In genomic region chr19:35140898-35141626, GRCh38 we compare ENCODE assay signal across 8 cellular contexts. TPM values are rescaled to one million over a fixed set of nuclear protein-coding genes. Genes with fewer than 3 reads are reported as not detected.
DNase-seq lines count a peak whose midpoint lies in the region; ATAC-seq, FAIRE-seq and TF ChIP-seq lines count a peak whose summit lies in the region.

No MANE protein-coding gene starts in this region.

- peak overlapping the region; percentile 61 for H3K4me2 ChIP-seq in neural progenitor cell

- H3K36me3 ChIP-seq in HUES6 (ENCODE audit: control insufficient read depth, insufficient read depth, low read length) = no peaks in the 10 kb centered on the region
- H3K36me3 ChIP-seq in neural progenitor cell = no peaks in the 10 kb centered on the region

- H3K9me3 ChIP-seq in HUES6 (ENCODE audit: control insufficient read depth, insufficient read depth, low read depth, low read length) = no peaks in the 10 kb centered on the region
- no peaks in the 10 kb centered on the region for H3K9me3 ChIP-seq in neural progenitor cell (ENCODE audit: low read depth)

- H3K36me3 Mint-ChIP-seq in neural progenitor cell = no peaks in the 10 kb centered on the region

- DNase-seq in 8988T (peak; percentile 100), GM18507 (ENCODE audit: extremely low spot score, insufficient read length, low read depth) (peak; percentile 99), SIG-M5 (lab: John Stamatoyannopoulos, UW) (peak; percentile 42), foreskin keratinocyte (peak; percentile 61 to 79), neural progenitor cell (ENCODE audit: low spot score) (peak; percentile 96)
- DNase-seq in activated gamma-delta T cell treated with anti-CD3 and anti-CD28 coated beads, Interleukin-2, amount 50 U/mL, for 16 hours (ENCODE audit: low read depth) = peak; percentile 93
- peak; percentile 95 for DNase-seq in stimulated activated naive CD8-positive, alpha-beta T cell treated with anti-CD3 and anti-CD28 coated beads, Interleukin-15, amount 100 ng/mL, for 72 hours

- ATAC-seq in foreskin keratinocyte = peak; percentile 88
- ATAC-seq in stimulated activated naive CD8-positive, alpha-beta T cell treated with anti-CD3 and anti-CD28 coated beads, Interleukin-15, amount 100 ng/mL, for 72 hours = peak; percentile 86

- peaks cover 39% of the 10 kb centered on the region for H3F3A ChIP-seq in neural progenitor cell (ENCODE audit: low read depth)

- H3K27me3 ChIP-seq in HUES6 (ENCODE audit: control insufficient read depth, insufficient read depth, low read length) = peaks cover 26% of the 10 kb centered on the region
- H3K27me3 ChIP-seq in foreskin keratinocyte = peaks cover 30% of the 10 kb centered on the region
- H3K27me3 ChIP-seq in neural progenitor cell = peaks cover 58% of the 10 kb centered on the region

- no peak overlapping the region for H3K27ac ChIP-seq in HUES6 (ENCODE audit: low read depth, low read length)
- no peak overlapping the region for H3K27ac ChIP-seq in foreskin keratinocyte
- no peak overlapping the region for H3K27ac ChIP-seq in neural progenitor cell

- TF ChIP-seq CTCF in foreskin keratinocyte (conservative IDR thresholded peaks at IDR 0.05) (peak; percentile 80), neural progenitor cell (IDR thresholded peaks at IDR 0.05) (peak; percentile 55)

- H3K4me1 Mint-ChIP-seq in neural progenitor cell = peaks cover 54% of the 10 kb centered on the region
- H3K4me1 Mint-ChIP-seq in stimulated activated naive CD8-positive, alpha-beta T cell treated with anti-CD3 and anti-CD28 coated beads, Interleukin-15, amount 100 ng/mL, for 72 hours = peaks cover 46% of the 10 kb centered on the region

- no peaks in the 10 kb centered on the region for H3K79me2 ChIP-seq in neural progenitor cell (ENCODE audit: low read depth)

- peak; percentile 81 for FAIRE-seq in GM18507 (lab: Jason Lieb, UNC)

- H3K4me3 Mint-ChIP-seq in neural progenitor cell = peak overlapping the region; percentile 77
- H3K4me3 Mint-ChIP-seq in stimulated activated naive CD8-positive, alpha-beta T cell treated with anti-CD3 and anti-CD28 coated beads, Interleukin-15, amount 100 ng/mL, for 72 hours = peak overlapping the region; percentile 81 to 86

- H3K9ac ChIP-seq in HUES6 (ENCODE audit: low read length) (peak overlapping the region; percentile 29), neural progenitor cell (no peak overlapping the region)

- peaks cover 35% of the 10 kb centered on the region for H3K27me3 Mint-ChIP-seq in neural progenitor cell (ENCODE audit: insufficient read depth, low read depth)
- H3K27me3 Mint-ChIP-seq in stimulated activated naive CD8-positive, alpha-beta T cell treated with anti-CD3 and anti-CD28 coated beads, Interleukin-15, amount 100 ng/mL, for 72 hours = peaks cover 19% of the 10 kb centered on the region

- H3K9me3 Mint-ChIP-seq in neural progenitor cell = peaks cover 3% of the 10 kb centered on the region
- H3K9me3 Mint-ChIP-seq in stimulated activated naive CD8-positive, alpha-beta T cell treated with anti-CD3 and anti-CD28 coated beads, Interleukin-15, amount 100 ng/mL, for 72 hours = no peaks in the 10 kb centered on the region

- no peak overlapping the region for H2AFZ ChIP-seq in neural progenitor cell (replicated peaks)

- peaks cover 3% of the 10 kb centered on the region for H4K20me1 ChIP-seq in neural progenitor cell (ENCODE audit: low read depth)

- peak overlapping the region; percentile 1 for H3K27ac Mint-ChIP-seq in neural progenitor cell
- peak overlapping the region; percentile 63 to 79 for H3K27ac Mint-ChIP-seq in stimulated activated naive CD8-positive, alpha-beta T cell treated with anti-CD3 and anti-CD28 coated beads, Interleukin-15, amount 100 ng/mL, for 72 hours

- H3K4me1 ChIP-seq in HUES6 (ENCODE audit: control insufficient read depth, insufficient read depth, low read length) (peaks cover 36% of the 10 kb centered on the region), foreskin keratinocyte (peaks cover 15% of the 10 kb centered on the region), neural progenitor cell (peaks cover 38% of the 10 kb centered on the region)

- H3K4me3 ChIP-seq in HUES6 (ENCODE audit: low read depth, low read length) = peak overlapping the region; percentile 78
- peak overlapping the region; percentile 13 for H3K4me3 ChIP-seq in neural progenitor cell

RNA-seq across cellular contexts. Expression of gene FXYD7, which starts 2.0 kb away (rescaled TPM):
- total RNA-seq in foreskin keratinocyte (0.18 TPM in 1 of 2 replicates, not detected in the other), neural progenitor cell (ENCODE audit: low replicate concordance) (0.13 and 0.56 TPM in 2 replicates)
- 0.16 and 0.25 TPM in 2 replicates for polyA plus RNA-seq in foreskin keratinocyte

RNA-seq across cellular contexts. Expression of gene FXYD1, which starts 2.4 kb away (rescaled TPM):
- 0.35 and 0.41 TPM in 2 replicates for total RNA-seq in foreskin keratinocyte
- polyA plus RNA-seq in foreskin keratinocyte = 0.67 and 0.81 TPM in 2 replicates
- total RNA-seq in neural progenitor cell (ENCODE audit: low replicate concordance) = 0.46 TPM in 1 of 2 replicates, not detected in the other

RNA-seq across cellular contexts. Expression of gene LGI4, which starts 6.2 kb away (rescaled TPM):
- total RNA-seq in foreskin keratinocyte = not detected in 2 replicates
- 0.06 TPM in 1 of 2 replicates, not detected in the other for polyA plus RNA-seq in foreskin keratinocyte
- 0.81 TPM in 1 of 2 replicates, not detected in the other for total RNA-seq in neural progenitor cell (ENCODE audit: low replicate concordance)

RNA-seq across cellular contexts. Expression of gene FXYD5, which starts 13.5 kb away (rescaled TPM):
- total RNA-seq in foreskin keratinocyte (268 and 277 TPM in 2 replicates), neural progenitor cell (ENCODE audit: low replicate concordance) (7.8 and 11.6 TPM in 2 replicates)
- 416 and 427 TPM in 2 replicates for polyA plus RNA-seq in foreskin keratinocyte

RNA-seq across cellular contexts. Expression of gene FXYD3, which starts 25.4 kb away (rescaled TPM):
- 243 and 312 TPM in 2 replicates for total RNA-seq in foreskin keratinocyte
- polyA plus RNA-seq in foreskin keratinocyte = 420 and 522 TPM in 2 replicates
- not detected in 2 replicates for total RNA-seq in neural progenitor cell (ENCODE audit: low replicate concordance)

Comparison
In these comparisons a context has a peak if more than half of its experiments do, and no peak if none do; other contexts are left out.
1. DNase-seq: peak in every context shown above with its lines; median percentile 100 in 8988T; 99 in GM18507; 96 in neural progenitor cell; 95 in stimulated activated naive CD8-positive, alpha-beta T cell treated with anti-CD3 and anti-CD28 coated beads, Interleukin-15, amount 100 ng/mL, for 72 hours; 93 in activated gamma-delta T cell treated with anti-CD3 and anti-CD28 coated beads, Interleukin-2, amount 50 U/mL, for 16 hours; 70 in foreskin keratinocyte; 42 in SIG-M5.